In genomic region chr6:30610065-30610464, GRCh38 we compare ENCODE assay signal across 1 cellular context.
A peak's percentile ranks its signal among the peaks of the same experiment; 100 is the strongest.
TF ChIP-seq lines count a peak whose summit lies in the region.

No MANE protein-coding gene starts in this region.

TF ChIP-seq in K562, 482 proteins besides CTCF, POLR2A, EP300 and RAD21:
- TF ChIP-seq MYNN (IDR thresholded peaks at IDR 0.05): no peak
- TF ChIP-seq MYNN (CRISPR knock-in tag; IDR thresholded peaks at IDR 0.05): no peak
- peak; percentile 58 for TF ChIP-seq SUPT5H (IDR thresholded peaks at IDR 0.05)
- TF ChIP-seq POLR2AphosphoS2 (IDR thresholded peaks at IDR 0.05; ENCODE audit: low read length): peak; percentile 91
- peak; percentile 19 for TF ChIP-seq POLR2B (IDR thresholded peaks at IDR 0.05; ENCODE audit: low read depth, partially characterized antibody)
